14 cellular contexts compared by ENCODE assay signal in the genomic region with DNA sequence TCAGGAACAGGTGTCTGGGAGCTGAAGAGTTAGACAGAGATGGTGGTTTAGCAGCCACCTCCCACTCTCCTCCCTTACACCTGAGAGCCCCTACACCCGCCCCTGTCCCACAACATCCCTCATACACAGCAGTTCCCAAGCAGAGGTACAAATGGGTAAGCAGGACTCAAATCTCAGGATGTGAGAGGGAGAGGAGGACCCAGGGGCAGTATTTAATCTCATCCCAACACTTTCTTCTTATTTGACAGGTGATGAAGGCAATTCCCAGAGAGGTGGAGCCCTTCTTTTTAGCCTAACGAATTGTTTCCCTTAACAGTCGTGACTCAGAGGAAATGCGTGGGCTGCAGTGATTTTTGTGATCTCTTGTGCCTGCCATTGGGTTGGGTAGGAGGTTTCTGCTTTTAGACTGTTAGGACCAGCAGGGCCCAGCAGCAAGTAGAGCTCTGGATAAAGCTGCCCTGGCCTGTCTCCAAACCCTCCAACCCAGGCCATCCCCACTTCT.
DNase-seq lines count a peak whose midpoint lies in the region; TF ChIP-seq lines count a peak whose summit lies in the region.
"Had no signal": no experiment of that assay in that cellular context is flagged by ENCODE, and none has a peak within 500 bp of the region (broad histone marks: within the 10 kb centered on the region; RNA-seq: fewer than 3 reads in every experiment).

No MANE protein-coding gene starts in this region.

- peaks cover 7% of the 10 kb centered on the region for H3K27me3 Mint-ChIP-seq in activated CD4-positive, alpha-beta T cell treated with anti-CD3 and anti-CD28 coated beads, Interleukin-2, amount 10 ng/mL, durations not matched to agents 7 days and 5 days

- no peaks in the 10 kb centered on the region for H3K9me3 Mint-ChIP-seq in activated CD4-positive, alpha-beta T cell treated with anti-CD3 and anti-CD28 coated beads, Interleukin-2, amount 10 ng/mL, durations not matched to agents 7 days and 5 days

- H3K4me3 Mint-ChIP-seq in activated CD4-positive, alpha-beta T cell treated with anti-CD3 and anti-CD28 coated beads, Interleukin-2, amount 10 ng/mL, durations not matched to agents 7 days and 5 days: no peak overlapping the region

- no peak for TF ChIP-seq CTCF in fibroblast of villous mesenchyme (IDR thresholded peaks at IDR 0.05; ENCODE audit: insufficient read depth, low read depth, low read length)
- TF ChIP-seq CTCF in right atrium auricular region (IDR thresholded peaks at IDR 0.05): no peak

- CTCF ChIA-PET in activated CD4-positive, alpha-beta T cell treated with anti-CD3 and anti-CD28 coated beads, Interleukin-2, amount 10 ng/mL, durations not matched to agents 7 days and 5 days (lab: Charles Lee): interaction anchor here (0.6 to 2.6 kb wide), 2 partner anchors 10 to 440 kb away, joined by 4 to 11 read pairs; no protein-coding TSS in a partner anchor

- DNase-seq in activated CD4-positive, alpha-beta T cell treated with anti-CD3 and anti-CD28 coated beads for 4 hours: peak; percentile 48 to 59
- no peak for DNase-seq in activated CD4-positive, alpha-beta T cell treated with anti-CD3 and anti-CD28 coated beads, Interleukin-2, amount 10 ng/mL, durations not matched to agents 7 days and 5 days
- DNase-seq in activated CD8-positive, alpha-beta memory T cell treated with anti-CD3 and anti-CD28 coated beads for 48 hours (ENCODE audit: low read depth in 2 of 3, low spot score in 2 of 3): peak in 2 of 3 experiments; percentile 8 to 15
- DNase-seq in fibroblast of villous mesenchyme (ENCODE audit: low read depth) (peak; percentile 43), NAMALWA (ENCODE audit: low spot score) (no peak), islet precursor cell (no peak), right atrium auricular region (ENCODE audit: low spot score) (no peak)
- DNase-seq in stimulated activated CD8-positive, alpha-beta memory T cell treated with anti-CD3 and anti-CD28 coated beads, Interleukin-4, amount 100 ng/mL, for 4 hours (ENCODE audit: low read depth in 2 of 2, low spot score in 1 of 2): peak; percentile 6 to 11
- DNase-seq: adrenal gland, esophagus squamous epithelium, GF-D8, KBM-7, kidney glomerular epithelial cell, NCI-H82 had no signal

- no peaks in the 10 kb centered on the region for H3K4me1 Mint-ChIP-seq in activated CD4-positive, alpha-beta T cell treated with anti-CD3 and anti-CD28 coated beads, Interleukin-2, amount 10 ng/mL, durations not matched to agents 7 days and 5 days

- H3K36me3 Mint-ChIP-seq in activated CD4-positive, alpha-beta T cell treated with anti-CD3 and anti-CD28 coated beads, Interleukin-2, amount 10 ng/mL, durations not matched to agents 7 days and 5 days (ENCODE audit: low read depth): no peaks in the 10 kb centered on the region

- H3K27ac Mint-ChIP-seq in activated CD4-positive, alpha-beta T cell treated with anti-CD3 and anti-CD28 coated beads, Interleukin-2, amount 10 ng/mL, durations not matched to agents 7 days and 5 days: no peak overlapping the region

- H3K4me3 ChIP-seq in fibroblast of villous mesenchyme (ENCODE audit: low read depth, low read length) (no peak overlapping the region), right atrium auricular region (no peak overlapping the region)
- H3K4me3 ChIP-seq: adrenal gland, esophagus squamous epithelium had no signal

- H3K4me1 ChIP-seq in right atrium auricular region: no peaks in the 10 kb centered on the region
- H3K4me1 ChIP-seq: adrenal gland had no signal

- no peaks in the 10 kb centered on the region for H3K9me3 ChIP-seq in right atrium auricular region
- H3K9me3 ChIP-seq: adrenal gland, esophagus squamous epithelium had no signal

- H3K27me3 ChIP-seq in right atrium auricular region: no peaks in the 10 kb centered on the region
- H3K27me3 ChIP-seq: adrenal gland had no signal

- no peaks in the 10 kb centered on the region for H3K36me3 ChIP-seq in right atrium auricular region
- H3K36me3 ChIP-seq: adrenal gland, esophagus squamous epithelium had no signal

- no peak overlapping the region for H3K27ac ChIP-seq in right atrium auricular region
- H3K27ac ChIP-seq: adrenal gland, esophagus squamous epithelium had no signal

- POLR2A ChIA-PET in activated CD4-positive, alpha-beta T cell treated with anti-CD3 and anti-CD28 coated beads, Interleukin-2, amount 10 ng/mL, durations not matched to agents 7 days and 5 days (lab: Charles Lee): no interaction called here

Comparison
In these comparisons a context has a peak if more than half of its experiments do, and no peak if none do; other contexts are left out.
1. DNase-seq: peak in activated CD4-positive, alpha-beta T cell treated with anti-CD3 and anti-CD28 coated beads for 4 hours (2 of 2), activated CD8-positive, alpha-beta memory T cell treated with anti-CD3 and anti-CD28 coated beads for 48 hours (2 of 3), fibroblast of villous mesenchyme (single experiment) and stimulated activated CD8-positive, alpha-beta memory T cell treated with anti-CD3 and anti-CD28 coated beads, Interleukin-4, amount 100 ng/mL, for 4 hours (2 of 2); none in activated CD4-positive, alpha-beta T cell treated with anti-CD3 and anti-CD28 coated beads, Interleukin-2, amount 10 ng/mL, durations not matched to agents 7 days and 5 days (single experiment), NAMALWA (single experiment), islet precursor cell (single experiment) and right atrium auricular region (single experiment).